ENCODE assay signal across 1 cellular context in the genomic region with DNA sequence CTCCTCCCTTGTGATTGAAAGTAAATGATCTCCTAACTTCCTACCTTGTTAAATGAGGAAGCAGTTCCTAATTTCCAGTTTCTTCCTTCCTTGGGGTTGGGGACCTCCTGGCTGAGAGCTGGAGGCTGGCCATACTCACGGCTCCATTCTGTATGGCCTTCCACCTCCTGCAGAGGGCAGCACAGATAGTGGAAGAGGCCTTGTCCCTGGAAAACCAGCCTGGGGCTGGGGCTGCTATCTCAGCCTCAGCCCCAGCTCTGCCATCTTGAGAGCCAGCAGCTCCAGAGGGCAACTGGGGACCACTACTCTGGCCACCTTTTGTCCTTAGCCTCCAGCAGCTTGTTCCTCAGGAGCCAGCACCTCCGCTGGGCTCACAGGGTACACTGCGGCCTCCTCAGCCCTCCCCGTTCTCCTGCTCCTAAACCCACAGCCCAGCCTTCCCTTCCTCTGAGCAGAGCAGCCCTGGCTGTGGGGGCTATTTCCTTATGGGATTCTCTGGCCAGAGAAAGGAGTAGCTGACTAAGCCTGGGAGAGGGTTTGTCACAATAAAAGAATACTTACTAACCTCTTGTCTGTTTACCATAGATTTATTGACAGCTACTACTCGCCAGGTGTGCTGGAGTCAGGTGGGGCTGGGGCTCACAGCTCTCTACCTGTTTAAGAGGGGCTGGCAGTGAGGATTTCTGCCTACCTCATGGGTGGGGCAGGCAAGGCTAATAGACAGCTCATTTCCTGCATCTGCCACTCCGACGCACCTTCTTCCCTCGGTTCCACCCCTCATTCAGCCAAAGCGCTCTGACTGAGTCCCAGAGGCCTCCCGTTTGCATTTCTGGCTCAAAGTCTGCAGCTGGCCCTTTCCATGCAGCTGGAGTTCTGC.
TF ChIP-seq lines count a peak whose summit lies in the region.

No MANE protein-coding gene starts in this region.

TF ChIP-seq in HepG2, 621 proteins besides CTCF, POLR2A, EP300 and RAD21 (continues in another document):
- TF ChIP-seq HMG20A (CRISPR knock-in tag; IDR thresholded peaks at IDR 0.05; ENCODE audit: borderline replicate concordance), result no peak
- peak; percentile 52 for TF ChIP-seq XRCC5 (optimal IDR thresholded peaks at IDR 0.05; ENCODE audit: low read length)
- TF ChIP-seq SAP130 (CRISPR knock-in tag; IDR thresholded peaks at IDR 0.05; ENCODE audit: low read depth), result 0 out of 2 replicates have a peak, but pooled peaks have one; percentile 24
- peak; percentile 37; the same call in 1 of the 2 replicates for TF ChIP-seq KDM2A (CRISPR knock-in tag; IDR thresholded peaks at IDR 0.05; ENCODE audit: borderline replicate concordance, low read depth)
- TF ChIP-seq ZNF598 (CRISPR knock-in tag; IDR thresholded peaks at IDR 0.05; ENCODE audit: borderline replicate concordance), result 0 out of 2 replicates have a peak, but pooled peaks have one; percentile 58
- peak; percentile 47; the same call in 1 of the 2 replicates for TF ChIP-seq ZFX (CRISPR knock-in tag; IDR thresholded peaks at IDR 0.05; ENCODE audit: low read depth)
- 0 out of 2 replicates have a peak, but pooled peaks have one; percentile 21 for TF ChIP-seq BCL6 (CRISPR knock-in tag; IDR thresholded peaks at IDR 0.05)
- TF ChIP-seq SOX5 (CRISPR knock-in tag; IDR thresholded peaks at IDR 0.05; ENCODE audit: borderline replicate concordance), result 0 out of 2 replicates have a peak, but pooled peaks have one; percentile 18
- TF ChIP-seq STAG1 (CRISPR knock-in tag; IDR thresholded peaks at IDR 0.05), result peak; percentile 93
- TF ChIP-seq GATAD1 (CRISPR knock-in tag; IDR thresholded peaks at IDR 0.05), result peak; percentile 17; the same call in 1 of the 2 replicates
- TF ChIP-seq ZNF383 (CRISPR knock-in tag; IDR thresholded peaks at IDR 0.05; ENCODE audit: borderline replicate concordance), result no peak
- TF ChIP-seq ZNF83 (CRISPR knock-in tag; IDR thresholded peaks at IDR 0.05; ENCODE audit: borderline replicate concordance), result no peak
- TF ChIP-seq KDM4B (CRISPR knock-in tag; IDR thresholded peaks at IDR 0.05), result 0 out of 2 replicates have a peak, but pooled peaks have one; percentile 18
- peak; percentile 86 for TF ChIP-seq SMC3 (IDR thresholded peaks at IDR 0.05; ENCODE audit: low read length)
- TF ChIP-seq, protein P1, sequence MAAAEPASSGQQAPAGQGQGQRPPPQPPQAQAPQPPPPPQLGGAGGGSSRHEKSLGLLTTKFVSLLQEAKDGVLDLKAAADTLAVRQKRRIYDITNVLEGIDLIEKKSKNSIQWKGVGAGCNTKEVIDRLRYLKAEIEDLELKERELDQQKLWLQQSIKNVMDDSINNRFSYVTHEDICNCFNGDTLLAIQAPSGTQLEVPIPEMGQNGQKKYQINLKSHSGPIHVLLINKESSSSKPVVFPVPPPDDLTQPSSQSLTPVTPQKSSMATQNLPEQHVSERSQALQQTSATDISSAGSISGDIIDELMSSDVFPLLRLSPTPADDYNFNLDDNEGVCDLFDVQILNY (CRISPR knock-in tag; conservative IDR thresholded peaks at IDR 0.05), result no peak
- TF ChIP-seq, protein P2, sequence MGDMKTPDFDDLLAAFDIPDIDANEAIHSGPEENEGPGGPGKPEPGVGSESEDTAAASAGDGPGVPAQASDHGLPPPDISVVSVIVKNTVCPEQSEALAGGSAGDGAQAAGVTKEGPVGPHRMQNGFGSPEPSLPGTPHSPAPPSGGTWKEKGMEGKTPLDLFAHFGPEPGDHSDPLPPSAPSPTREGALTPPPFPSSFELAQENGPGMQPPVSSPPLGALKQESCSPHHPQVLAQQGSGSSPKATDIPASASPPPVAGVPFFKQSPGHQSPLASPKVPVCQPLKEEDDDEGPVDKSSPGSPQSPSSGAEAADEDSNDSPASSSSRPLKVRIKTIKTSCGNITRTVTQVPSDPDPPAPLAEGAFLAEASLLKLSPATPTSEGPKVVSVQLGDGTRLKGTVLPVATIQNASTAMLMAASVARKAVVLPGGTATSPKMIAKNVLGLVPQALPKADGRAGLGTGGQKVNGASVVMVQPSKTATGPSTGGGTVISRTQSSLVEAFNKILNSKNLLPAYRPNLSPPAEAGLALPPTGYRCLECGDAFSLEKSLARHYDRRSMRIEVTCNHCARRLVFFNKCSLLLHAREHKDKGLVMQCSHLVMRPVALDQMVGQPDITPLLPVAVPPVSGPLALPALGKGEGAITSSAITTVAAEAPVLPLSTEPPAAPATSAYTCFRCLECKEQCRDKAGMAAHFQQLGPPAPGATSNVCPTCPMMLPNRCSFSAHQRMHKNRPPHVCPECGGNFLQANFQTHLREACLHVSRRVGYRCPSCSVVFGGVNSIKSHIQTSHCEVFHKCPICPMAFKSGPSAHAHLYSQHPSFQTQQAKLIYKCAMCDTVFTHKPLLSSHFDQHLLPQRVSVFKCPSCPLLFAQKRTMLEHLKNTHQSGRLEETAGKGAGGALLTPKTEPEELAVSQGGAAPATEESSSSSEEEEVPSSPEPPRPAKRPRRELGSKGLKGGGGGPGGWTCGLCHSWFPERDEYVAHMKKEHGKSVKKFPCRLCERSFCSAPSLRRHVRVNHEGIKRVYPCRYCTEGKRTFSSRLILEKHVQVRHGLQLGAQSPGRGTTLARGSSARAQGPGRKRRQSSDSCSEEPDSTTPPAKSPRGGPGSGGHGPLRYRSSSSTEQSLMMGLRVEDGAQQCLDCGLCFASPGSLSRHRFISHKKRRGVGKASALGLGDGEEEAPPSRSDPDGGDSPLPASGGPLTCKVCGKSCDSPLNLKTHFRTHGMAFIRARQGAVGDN (CRISPR knock-in tag; IDR thresholded peaks at IDR 0.05), result peak; percentile 41; the same call in 1 of the 2 replicates
- no peak for TF ChIP-seq KDM5A (IDR thresholded peaks at IDR 0.05; ENCODE audit: borderline replicate concordance, low read length)
- TF ChIP-seq MTF2 (CRISPR knock-in tag; IDR thresholded peaks at IDR 0.05; ENCODE audit: borderline replicate concordance), result no peak
- TF ChIP-seq MEIS2 (CRISPR knock-in tag; IDR thresholded peaks at IDR 0.05), result no peak
- TF ChIP-seq MED8 (CRISPR knock-in tag; IDR thresholded peaks at IDR 0.05; ENCODE audit: insufficient replicate concordance), result no peak
- peak; percentile 8 for TF ChIP-seq YY1 (IDR thresholded peaks at IDR 0.05; ENCODE audit: insufficient read depth, insufficient replicate concordance, low read depth, low read length)
- TF ChIP-seq, protein P3, sequence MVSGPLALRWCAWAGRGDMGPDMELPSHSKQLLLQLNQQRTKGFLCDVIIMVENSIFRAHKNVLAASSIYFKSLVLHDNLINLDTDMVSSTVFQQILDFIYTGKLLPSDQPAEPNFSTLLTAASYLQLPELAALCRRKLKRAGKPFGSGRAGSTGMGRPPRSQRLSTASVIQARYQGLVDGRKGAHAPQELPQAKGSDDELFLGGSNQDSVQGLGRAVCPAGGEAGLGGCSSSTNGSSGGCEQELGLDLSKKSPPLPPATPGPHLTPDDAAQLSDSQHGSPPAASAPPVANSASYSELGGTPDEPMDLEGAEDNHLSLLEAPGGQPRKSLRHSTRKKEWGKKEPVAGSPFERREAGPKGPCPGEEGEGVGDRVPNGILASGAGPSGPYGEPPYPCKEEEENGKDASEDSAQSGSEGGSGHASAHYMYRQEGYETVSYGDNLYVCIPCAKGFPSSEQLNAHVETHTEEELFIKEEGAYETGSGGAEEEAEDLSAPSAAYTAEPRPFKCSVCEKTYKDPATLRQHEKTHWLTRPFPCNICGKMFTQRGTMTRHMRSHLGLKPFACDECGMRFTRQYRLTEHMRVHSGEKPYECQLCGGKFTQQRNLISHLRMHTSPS (CRISPR knock-in tag; IDR thresholded peaks at IDR 0.05; ENCODE audit: low read depth), result no peak
- TF ChIP-seq ZNF547 (CRISPR knock-in tag; IDR thresholded peaks at IDR 0.05), result no peak
- peak; percentile 38 for TF ChIP-seq TEAD3 (CRISPR knock-in tag; optimal IDR thresholded peaks at IDR 0.05; ENCODE audit: borderline replicate concordance)
- TF ChIP-seq ATF1 (CRISPR knock-in tag; IDR thresholded peaks at IDR 0.05), result no peak
- TF ChIP-seq, protein P4, sequence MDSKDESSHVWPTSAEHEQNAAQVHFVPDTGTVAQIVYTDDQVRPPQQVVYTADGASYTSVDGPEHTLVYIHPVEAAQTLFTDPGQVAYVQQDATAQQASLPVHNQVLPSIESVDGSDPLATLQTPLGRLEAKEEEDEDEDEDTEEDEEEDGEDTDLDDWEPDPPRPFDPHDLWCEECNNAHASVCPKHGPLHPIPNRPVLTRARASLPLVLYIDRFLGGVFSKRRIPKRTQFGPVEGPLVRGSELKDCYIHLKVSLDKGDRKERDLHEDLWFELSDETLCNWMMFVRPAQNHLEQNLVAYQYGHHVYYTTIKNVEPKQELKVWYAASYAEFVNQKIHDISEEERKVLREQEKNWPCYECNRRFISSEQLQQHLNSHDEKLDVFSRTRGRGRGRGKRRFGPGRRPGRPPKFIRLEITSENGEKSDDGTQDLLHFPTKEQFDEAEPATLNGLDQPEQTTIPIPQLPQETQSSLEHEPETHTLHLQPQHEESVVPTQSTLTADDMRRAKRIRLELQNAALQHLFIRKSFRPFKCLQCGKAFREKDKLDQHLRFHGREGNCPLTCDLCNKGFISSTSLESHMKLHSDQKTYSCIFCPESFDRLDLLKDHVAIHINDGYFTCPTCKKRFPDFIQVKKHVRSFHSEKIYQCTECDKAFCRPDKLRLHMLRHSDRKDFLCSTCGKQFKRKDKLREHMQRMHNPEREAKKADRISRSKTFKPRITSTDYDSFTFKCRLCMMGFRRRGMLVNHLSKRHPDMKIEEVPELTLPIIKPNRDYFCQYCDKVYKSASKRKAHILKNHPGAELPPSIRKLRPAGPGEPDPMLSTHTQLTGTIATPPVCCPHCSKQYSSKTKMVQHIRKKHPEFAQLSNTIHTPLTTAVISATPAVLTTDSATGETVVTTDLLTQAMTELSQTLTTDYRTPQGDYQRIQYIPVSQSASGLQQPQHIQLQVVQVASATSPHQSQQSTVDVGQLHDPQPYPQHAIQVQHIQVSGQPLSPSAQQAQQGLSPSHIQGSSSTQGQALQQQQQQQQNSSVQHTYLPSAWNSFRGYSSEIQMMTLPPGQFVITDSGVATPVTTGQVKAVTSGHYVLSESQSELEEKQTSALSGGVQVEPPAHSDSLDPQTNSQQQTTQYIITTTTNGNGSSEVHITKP (CRISPR knock-in tag; IDR thresholded peaks at IDR 0.05; ENCODE audit: low read depth), result no peak
- TF ChIP-seq ELF3 (CRISPR knock-in tag; IDR thresholded peaks at IDR 0.05), result 0 out of 2 replicates have a peak, but pooled peaks have one; percentile 12
- no peak for TF ChIP-seq ZNF230 (CRISPR knock-in tag; IDR thresholded peaks at IDR 0.05)
- TF ChIP-seq GATAD2A (CRISPR knock-in tag; IDR thresholded peaks at IDR 0.05), result 0 out of 2 replicates have a peak, but pooled peaks have one; percentile 35
- TF ChIP-seq, protein P5, sequence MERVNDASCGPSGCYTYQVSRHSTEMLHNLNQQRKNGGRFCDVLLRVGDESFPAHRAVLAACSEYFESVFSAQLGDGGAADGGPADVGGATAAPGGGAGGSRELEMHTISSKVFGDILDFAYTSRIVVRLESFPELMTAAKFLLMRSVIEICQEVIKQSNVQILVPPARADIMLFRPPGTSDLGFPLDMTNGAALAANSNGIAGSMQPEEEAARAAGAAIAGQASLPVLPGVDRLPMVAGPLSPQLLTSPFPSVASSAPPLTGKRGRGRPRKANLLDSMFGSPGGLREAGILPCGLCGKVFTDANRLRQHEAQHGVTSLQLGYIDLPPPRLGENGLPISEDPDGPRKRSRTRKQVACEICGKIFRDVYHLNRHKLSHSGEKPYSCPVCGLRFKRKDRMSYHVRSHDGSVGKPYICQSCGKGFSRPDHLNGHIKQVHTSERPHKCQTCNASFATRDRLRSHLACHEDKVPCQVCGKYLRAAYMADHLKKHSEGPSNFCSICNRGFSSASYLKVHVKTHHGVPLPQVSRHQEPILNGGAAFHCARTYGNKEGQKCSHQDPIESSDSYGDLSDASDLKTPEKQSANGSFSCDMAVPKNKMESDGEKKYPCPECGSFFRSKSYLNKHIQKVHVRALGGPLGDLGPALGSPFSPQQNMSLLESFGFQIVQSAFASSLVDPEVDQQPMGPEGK (CRISPR knock-in tag; IDR thresholded peaks at IDR 0.05), result peak; percentile 25; the same call in 1 of the 2 replicates
- 0 out of 2 replicates have a peak, but pooled peaks have one; percentile 18 for TF ChIP-seq ZFY (CRISPR knock-in tag; IDR thresholded peaks at IDR 0.05)
- TF ChIP-seq, protein P6, sequence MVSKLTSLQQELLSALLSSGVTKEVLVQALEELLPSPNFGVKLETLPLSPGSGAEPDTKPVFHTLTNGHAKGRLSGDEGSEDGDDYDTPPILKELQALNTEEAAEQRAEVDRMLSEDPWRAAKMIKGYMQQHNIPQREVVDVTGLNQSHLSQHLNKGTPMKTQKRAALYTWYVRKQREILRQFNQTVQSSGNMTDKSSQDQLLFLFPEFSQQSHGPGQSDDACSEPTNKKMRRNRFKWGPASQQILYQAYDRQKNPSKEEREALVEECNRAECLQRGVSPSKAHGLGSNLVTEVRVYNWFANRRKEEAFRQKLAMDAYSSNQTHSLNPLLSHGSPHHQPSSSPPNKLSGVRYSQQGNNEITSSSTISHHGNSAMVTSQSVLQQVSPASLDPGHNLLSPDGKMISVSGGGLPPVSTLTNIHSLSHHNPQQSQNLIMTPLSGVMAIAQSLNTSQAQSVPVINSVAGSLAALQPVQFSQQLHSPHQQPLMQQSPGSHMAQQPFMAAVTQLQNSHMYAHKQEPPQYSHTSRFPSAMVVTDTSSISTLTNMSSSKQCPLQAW (CRISPR knock-in tag; IDR thresholded peaks at IDR 0.05), result peak; percentile 54; the same call in 1 of the 2 replicates
- TF ChIP-seq, protein P7, sequence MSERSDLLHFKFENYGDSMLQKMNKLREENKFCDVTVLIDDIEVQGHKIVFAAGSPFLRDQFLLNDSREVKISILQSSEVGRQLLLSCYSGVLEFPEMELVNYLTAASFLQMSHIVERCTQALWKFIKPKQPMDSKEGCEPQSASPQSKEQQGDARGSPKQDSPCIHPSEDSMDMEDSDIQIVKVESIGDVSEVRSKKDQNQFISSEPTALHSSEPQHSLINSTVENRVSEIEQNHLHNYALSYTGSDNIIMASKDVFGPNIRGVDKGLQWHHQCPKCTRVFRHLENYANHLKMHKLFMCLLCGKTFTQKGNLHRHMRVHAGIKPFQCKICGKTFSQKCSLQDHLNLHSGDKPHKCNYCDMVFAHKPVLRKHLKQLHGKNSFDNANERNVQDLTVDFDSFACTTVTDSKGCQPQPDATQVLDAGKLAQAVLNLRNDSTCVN (CRISPR knock-in tag; IDR thresholded peaks at IDR 0.05; ENCODE audit: borderline replicate concordance), result 0 out of 2 replicates have a peak, but pooled peaks have one; percentile 17
- TF ChIP-seq, protein P8, sequence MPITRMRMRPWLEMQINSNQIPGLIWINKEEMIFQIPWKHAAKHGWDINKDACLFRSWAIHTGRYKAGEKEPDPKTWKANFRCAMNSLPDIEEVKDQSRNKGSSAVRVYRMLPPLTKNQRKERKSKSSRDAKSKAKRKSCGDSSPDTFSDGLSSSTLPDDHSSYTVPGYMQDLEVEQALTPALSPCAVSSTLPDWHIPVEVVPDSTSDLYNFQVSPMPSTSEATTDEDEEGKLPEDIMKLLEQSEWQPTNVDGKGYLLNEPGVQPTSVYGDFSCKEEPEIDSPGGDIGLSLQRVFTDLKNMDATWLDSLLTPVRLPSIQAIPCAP (CRISPR knock-in tag; IDR thresholded peaks at IDR 0.05; ENCODE audit: low read depth), result no peak
- TF ChIP-seq, protein P9, sequence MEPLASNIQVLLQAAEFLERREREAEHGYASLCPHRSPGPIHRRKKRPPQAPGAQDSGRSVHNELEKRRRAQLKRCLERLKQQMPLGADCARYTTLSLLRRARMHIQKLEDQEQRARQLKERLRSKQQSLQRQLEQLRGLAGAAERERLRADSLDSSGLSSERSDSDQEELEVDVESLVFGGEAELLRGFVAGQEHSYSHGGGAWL (CRISPR knock-in tag; IDR thresholded peaks at IDR 0.05), result 0 out of 2 replicates have a peak, but pooled peaks have one; percentile 33
- peak; percentile 33; the same call in 1 of the 2 replicates for TF ChIP-seq SALL1 (CRISPR knock-in tag; IDR thresholded peaks at IDR 0.05)
